Comparison of ENCODE assay signal across 9 cellular contexts in the genomic region with DNA sequence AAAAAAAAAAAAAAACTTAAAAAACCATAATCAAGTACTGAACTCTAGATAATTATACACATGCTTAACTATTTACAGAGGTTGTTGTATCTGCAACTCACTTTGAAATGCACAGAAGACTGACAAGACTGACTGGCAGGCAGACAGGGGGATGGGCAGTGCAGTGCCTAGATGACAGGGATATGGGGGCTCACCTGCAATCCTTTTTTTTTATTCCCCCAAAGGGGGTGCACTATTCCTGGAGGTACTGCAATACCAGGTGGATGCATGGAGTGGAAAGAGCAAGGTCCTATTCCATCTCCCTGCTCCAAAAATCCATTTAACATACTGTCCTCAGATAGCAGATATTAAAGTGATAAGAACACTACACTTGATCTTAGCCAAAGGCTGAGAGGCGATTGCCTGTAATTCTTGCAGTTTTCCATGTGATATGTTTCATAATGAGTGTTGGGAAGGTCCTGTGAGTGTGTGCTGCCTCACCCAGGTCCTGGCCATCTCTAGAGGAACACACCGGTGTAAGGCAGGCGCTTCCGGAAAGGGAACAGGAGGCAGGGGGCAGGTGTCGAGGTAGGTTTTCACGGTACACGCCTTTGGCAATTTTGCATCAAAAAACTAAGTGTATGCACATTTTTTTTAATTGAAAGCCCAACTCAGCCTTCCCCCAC. TPM values are rescaled to one million over a fixed set of nuclear protein-coding genes. Genes with fewer than 3 reads are reported as not detected.
DNase-seq lines count a peak whose midpoint lies in the region; TF ChIP-seq lines count a peak whose summit lies in the region.
"Had no signal": no experiment of that assay in that cellular context is flagged by ENCODE, and none has a peak within 500 bp of the region (broad histone marks: within the 10 kb centered on the region; RNA-seq: fewer than 3 reads in every experiment).

No MANE protein-coding gene starts in this region.

- intact Hi-C loops in OCI-LY7 (cut with micrococcal nuclease; ENCODE audit: unreplicated experiment): loop anchor here (2.0 kb wide), 1 partner anchor 58 kb away; no protein-coding TSS in a partner anchor

- no peaks in the 10 kb centered on the region for H3K9me2 ChIP-seq in OCI-LY7 (ENCODE audit: insufficient read depth, low read length)

- peak overlapping the region; percentile 65; the same call in 1 of the 2 replicates for H3K9ac ChIP-seq in iPS-20b (ENCODE audit: low read depth, low read length)
- peak overlapping the region in 4 of 5 donors; percentile 7 to 63 (median 48) for H3K9ac ChIP-seq in subcutaneous abdominal adipose tissue (ENCODE audit: low read length in 5 of 5)

- DNase-seq in activated CD4-positive, alpha-beta T cell treated with anti-CD3 and anti-CD28 coated beads, Interleukin-2, amount 10 ng/mL, durations not matched to agents 7 days and 5 days: no peak
- DNase-seq in activated CD4-positive, alpha-beta T cell treated with anti-CD3 and anti-CD28 coated beads, Interleukin-2, amount 50 U/mL, for 48 hours: no peak
- DNase-seq in amniotic epithelial cell (ENCODE audit: low read depth): peak; percentile 48
- no peak for DNase-seq in stimulated activated CD4-positive, alpha-beta T cell treated with anti-CD3 and anti-CD28 coated beads, Interleukin-15, amount 100 ng/mL, for 24 hours
- no peak for DNase-seq in OCI-LY7 (ENCODE audit: low spot score)
- DNase-seq in NCI-H1930 (lab: John Stamatoyannopoulos, UW): no peak

- peak overlapping the region; percentile 57 for H3K27ac Mint-ChIP-seq in activated CD4-positive, alpha-beta T cell treated with anti-CD3 and anti-CD28 coated beads, Interleukin-2, amount 10 ng/mL, durations not matched to agents 7 days and 5 days

- peaks cover 43% of the 10 kb centered on the region for H3K36me3 ChIP-seq in iPS-20b (ENCODE audit: insufficient read depth, low read depth, low read length)
- peaks cover 0 to 37% (median 31%) of the 10 kb centered on the region in 5 donors for H3K36me3 ChIP-seq in subcutaneous abdominal adipose tissue (ENCODE audit: control insufficient read depth in 5 of 5, insufficient read depth in 5 of 5, low read length in 5 of 5)
- peaks cover 92% of the 10 kb centered on the region for H3K36me3 ChIP-seq in OCI-LY7 (ENCODE audit: insufficient read depth, low read length)

- POLR2A ChIA-PET in activated CD4-positive, alpha-beta T cell treated with anti-CD3 and anti-CD28 coated beads, Interleukin-2, amount 10 ng/mL, durations not matched to agents 7 days and 5 days (lab: Charles Lee): no interaction called here
- POLR2A ChIA-PET in OCI-LY7 (lab: Charles Lee): no interaction called here

- TF ChIP-seq CTCF in OCI-LY7 (conservative IDR thresholded peaks at IDR 0.05; ENCODE audit: low read length): no peak

- no peaks in the 10 kb centered on the region for H3K9me3 Mint-ChIP-seq in activated CD4-positive, alpha-beta T cell treated with anti-CD3 and anti-CD28 coated beads, Interleukin-2, amount 10 ng/mL, durations not matched to agents 7 days and 5 days

- H3K36me3 Mint-ChIP-seq in activated CD4-positive, alpha-beta T cell treated with anti-CD3 and anti-CD28 coated beads, Interleukin-2, amount 10 ng/mL, durations not matched to agents 7 days and 5 days (ENCODE audit: low read depth): peaks cover 13% of the 10 kb centered on the region

- no peaks in the 10 kb centered on the region for H4K20me1 ChIP-seq in OCI-LY7 (ENCODE audit: insufficient read depth, low read length)

- H3K4me3 ChIP-seq in iPS-20b (ENCODE audit: low read length): peak overlapping the region; percentile 83
- peak overlapping the region in 4 of 5 donors; percentile 61 to 71 (median 68) for H3K4me3 ChIP-seq in subcutaneous abdominal adipose tissue (ENCODE audit: low read depth in 1 of 5, low read length in 5 of 5)
- H3K4me3 ChIP-seq in OCI-LY7 (ENCODE audit: low read depth, low read length, poor library complexity, severe bottlenecking): no peak overlapping the region

- no peak overlapping the region for H3K4me3 Mint-ChIP-seq in activated CD4-positive, alpha-beta T cell treated with anti-CD3 and anti-CD28 coated beads, Interleukin-2, amount 10 ng/mL, durations not matched to agents 7 days and 5 days

- H3K9me3 ChIP-seq in iPS-20b (ENCODE audit: insufficient read depth, low read depth, low read length) (no peaks in the 10 kb centered on the region), subcutaneous abdominal adipose tissue (ENCODE audit: control insufficient read depth in 5 of 5, low read length in 5 of 5) (no peaks in the 10 kb centered on the region), OCI-LY7 (ENCODE audit: low read length) (no peaks in the 10 kb centered on the region)

- H3K27me3 Mint-ChIP-seq in activated CD4-positive, alpha-beta T cell treated with anti-CD3 and anti-CD28 coated beads, Interleukin-2, amount 10 ng/mL, durations not matched to agents 7 days and 5 days: peaks cover 4% of the 10 kb centered on the region

- CTCF ChIA-PET in activated CD4-positive, alpha-beta T cell treated with anti-CD3 and anti-CD28 coated beads, Interleukin-2, amount 10 ng/mL, durations not matched to agents 7 days and 5 days (lab: Charles Lee): interaction anchor here (0.7 to 1.9 kb wide), 6 partner anchors 9 to 59 kb away, joined by 3 to 8 read pairs (median 4); no protein-coding TSS in a partner anchor
- CTCF ChIA-PET in OCI-LY7 (lab: Charles Lee; ENCODE audit: unreplicated experiment): no interaction called here

- H3K4me2 ChIP-seq in OCI-LY7 (ENCODE audit: low read length): no peak overlapping the region

- H3K4me1 ChIP-seq in iPS-20b (ENCODE audit: insufficient read depth, low read length) (peaks cover 6% of the 10 kb centered on the region; the same call in 1 of the 2 replicates), subcutaneous abdominal adipose tissue (ENCODE audit: control insufficient read depth in 5 of 5, insufficient read depth in 5 of 5, low read length in 5 of 5) (peaks cover 3 to 58% (median 44%) of the 10 kb centered on the region in 5 donors), OCI-LY7 (ENCODE audit: insufficient read depth, low read length, poor library complexity, severe bottlenecking) (no peaks in the 10 kb centered on the region)

- H3K79me2 ChIP-seq in OCI-LY7 (ENCODE audit: insufficient read depth, low read depth, low read length): no peaks in the 10 kb centered on the region

- no peak overlapping the region for H2AFZ ChIP-seq in OCI-LY7 (ENCODE audit: low read length)

- no peak overlapping the region for H3K27ac ChIP-seq in iPS-20b (ENCODE audit: low read length)
- peak overlapping the region; percentile 40 for H3K27ac ChIP-seq in subcutaneous abdominal adipose tissue (ENCODE audit: low read depth, low read length)
- no peak overlapping the region for H3K27ac ChIP-seq in OCI-LY7 (ENCODE audit: low read depth, low read length, poor library complexity, severe bottlenecking)
- H3K27ac ChIP-seq: C4-2B had no signal

- H3K27me3 ChIP-seq in iPS-20b (ENCODE audit: insufficient read depth, low read length) (peaks cover 26% of the 10 kb centered on the region), subcutaneous abdominal adipose tissue (ENCODE audit: control insufficient read depth in 5 of 5, insufficient read depth in 4 of 5, low read length in 5 of 5) (no peaks in the 10 kb centered on the region)

- no TSS peak for BruUV-seq in OCI-LY7 (replicated peaks; lab: Mats Ljungman, UMichigan)

- H3K4me1 Mint-ChIP-seq in activated CD4-positive, alpha-beta T cell treated with anti-CD3 and anti-CD28 coated beads, Interleukin-2, amount 10 ng/mL, durations not matched to agents 7 days and 5 days: peaks cover 14% of the 10 kb centered on the region

RNA-seq across cellular contexts. Expression of gene SEC61A1, which starts 22.7 kb away (rescaled TPM):
- 100 to 1,000 TPM; 159 to 167 TPM for total RNA-seq in activated CD4-positive, alpha-beta T cell treated with anti-CD3 and anti-CD28 coated beads, Interleukin-2, amount 10 ng/mL, durations not matched to agents 7 days and 5 days
- 72.9 and 85.2 TPM in 2 replicates for total RNA-seq in OCI-LY7 (2014; rRNA removed; shearing (Covaris generic))
- 118 and 133 TPM in 2 replicates for total RNA-seq in OCI-LY7 (2022)

RNA-seq across cellular contexts. Expression of gene RUVBL1, which starts 48.6 kb away (rescaled TPM):
- total RNA-seq in activated CD4-positive, alpha-beta T cell treated with anti-CD3 and anti-CD28 coated beads, Interleukin-2, amount 10 ng/mL, durations not matched to agents 7 days and 5 days: 10 to 100 TPM; 58.3 to 58.7 TPM
- total RNA-seq in OCI-LY7 (2014; rRNA removed; shearing (Covaris generic)): 103 and 116 TPM in 2 replicates
- 91.4 and 95.0 TPM in 2 replicates for total RNA-seq in OCI-LY7 (2022)
